ENCODE assay signal across 13 cellular contexts in the genomic region with DNA sequence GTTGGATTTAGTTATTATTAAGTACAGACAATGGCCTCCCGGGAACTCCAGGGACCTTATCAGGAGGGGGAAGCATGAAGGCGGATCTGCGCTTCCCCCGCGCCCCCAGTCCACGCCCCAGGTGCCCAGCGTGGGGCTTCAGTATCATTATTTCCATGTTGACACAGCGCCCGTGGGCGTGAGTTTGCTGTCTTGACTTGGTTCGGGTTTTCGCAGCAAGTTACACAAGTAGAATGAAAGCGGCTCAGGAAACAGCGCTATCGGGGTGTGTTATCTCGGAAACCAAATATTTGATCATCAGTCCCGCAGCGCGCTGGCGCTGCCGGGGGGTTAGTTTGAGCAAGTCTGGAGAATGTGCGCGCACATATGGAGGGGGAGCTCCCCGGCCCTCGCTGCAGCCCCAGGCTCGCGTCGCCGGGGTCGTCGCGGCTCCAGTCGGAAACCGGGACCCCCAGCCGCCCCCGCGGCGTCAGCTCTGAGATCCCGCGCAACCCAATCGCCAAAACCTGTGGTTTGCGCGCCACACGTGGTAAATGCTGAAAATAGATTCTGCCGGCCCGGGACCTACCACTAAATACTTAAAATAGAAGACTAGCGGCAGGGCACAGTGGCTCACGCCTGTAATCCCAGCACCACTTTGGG. TPM values are rescaled to one million over a fixed set of nuclear protein-coding genes. Genes with fewer than 3 reads are reported as not detected.
DNase-seq lines count a peak whose midpoint lies in the region; ATAC-seq, FAIRE-seq and TF ChIP-seq lines count a peak whose summit lies in the region.
"Had no signal": no experiment of that assay in that cellular context is flagged by ENCODE, and none has a peak within 500 bp of the region (broad histone marks: within the 10 kb centered on the region; RNA-seq: fewer than 3 reads in every experiment).

No MANE protein-coding gene starts in this region.

- DNase-seq in Right ventricle myocardium superior = no peak
- DNase-seq in left cardiac atrium = no peak
- no peak for DNase-seq in GM12878 (ENCODE audit: low read depth, low spot score)
- DNase-seq in lower lobe of right lung = no peak
- no peak for DNase-seq in vagina (ENCODE audit: extremely low spot score in 2 of 2)
- no peak for DNase-seq in NOMO-1 (lab: John Stamatoyannopoulos, UW; ENCODE audit: unreplicated experiment in 2 of 2)
- DNase-seq in GDM1 (lab: John Stamatoyannopoulos, UW) = no peak
- DNase-seq: CD4-positive, alpha-beta memory T cell; NCI-H2029 had no signal

- RAD21 ChIA-PET in GM12878 (lab: Charles Lee; ENCODE audit: unreplicated experiment) = no interaction called here

- TF ChIP-seq CTCF in GM12878 (IDR thresholded peaks at IDR 0.05 in 2 of 3, conservative IDR thresholded peaks at IDR 0.05 in 1 of 3; ENCODE audit: control insufficient read depth in 2 of 3, extremely low read depth in 1 of 3, insufficient read depth in 1 of 3, low read depth in 3 of 3, low read length in 3 of 3) = no peak
- no peak for TF ChIP-seq CTCF in lower lobe of right lung (IDR thresholded peaks at IDR 0.05)
- no peak for TF ChIP-seq CTCF in vagina (IDR thresholded peaks at IDR 0.05)

- intact Hi-C loops in Right ventricle myocardium superior (cut with DNase I) (loop anchor here (10.0 kb wide), 1 partner anchor 99 kb away; no protein-coding TSS in a partner anchor), left cardiac atrium (cut with DNase I) (loop anchor here in 1 of 2 donors (5.0 kb wide), 2 partner anchors 117 to 172 kb away; no protein-coding TSS in a partner anchor), GM12878 (cut with micrococcal nuclease; ENCODE audit: unreplicated experiment) (no loop called here), lower lobe of right lung (cut with DNase I) (no loop called here), vagina (cut with DNase I) (no loop called here)

- POLR2A ChIA-PET in GM12878 (lab: Charles Lee) = no interaction called here

- TF ChIP-seq POLR2A in GM12878 (IDR thresholded peaks at IDR 0.05; ENCODE audit: low read depth, low read length) (no peak), vagina (IDR thresholded peaks at IDR 0.05) (no peak)

- H3K79me2 ChIP-seq in GM12878 (ENCODE audit: control insufficient read depth, insufficient read depth, low read length) = no peaks in the 10 kb centered on the region

- TF ChIP-seq RAD21 in GM12878 (IDR thresholded peaks at IDR 0.05; ENCODE audit: insufficient read depth, low read depth, low read length) = no peak

- no peak for TF ChIP-seq EP300 in GM12878 (IDR thresholded peaks at IDR 0.05; ENCODE audit: borderline replicate concordance in 1 of 2, control insufficient read depth in 1 of 2, low read depth in 2 of 2, low read length in 2 of 2)

- no peaks in the 10 kb centered on the region for H4K20me1 ChIP-seq in GM12878 (ENCODE audit: control insufficient read depth, insufficient read depth)

- H3K4me1 ChIP-seq in GM12878 (ENCODE audit: control insufficient read depth, insufficient read depth, low read length) = no peaks in the 10 kb centered on the region
- no peaks in the 10 kb centered on the region for H3K4me1 ChIP-seq in lower lobe of right lung
- peaks cover 40% of the 10 kb centered on the region for H3K4me1 ChIP-seq in vagina

- 4% methylated on average over 48 of the region's 48 CpGs for WGBS in GM12878 (ENCODE audit: insufficient coverage, insufficient replicate concordance, low lambda C conversion rate, missing lambda C conversion rate)

- no peak overlapping the region for H3K4me3 ChIP-seq in GM12878
- H3K4me3 ChIP-seq in lower lobe of right lung = peak overlapping the region; percentile 41
- H3K4me3 ChIP-seq in vagina = peak overlapping the region in 1 of 2 donors; percentile 45
- H3K4me3 ChIP-seq: SJSA1 had no signal

- SMC1A ChIA-PET in GM12878 (lab: Charles Lee; ENCODE audit: uncharacterized antibody, unreplicated experiment) = no interaction called here

- H3K27me3 ChIP-seq in GM12878 (replicated peaks in 1 of 2; ENCODE audit: control insufficient read depth in 2 of 2, insufficient read depth in 2 of 2, low read length in 1 of 2) = peaks cover 6 to 26% of the 10 kb centered on the region in 2 experiments
- peaks cover 86% of the 10 kb centered on the region for H3K27me3 ChIP-seq in lower lobe of right lung (ENCODE audit: low read depth)
- no peaks in the 10 kb centered on the region for H3K27me3 ChIP-seq in vagina

- in situ Hi-C loops in GM12878 (cut with MboI) = no loop called here

- no peak for FAIRE-seq in GM12878 (lab: Jason Lieb, UNC)

- ATAC-seq in Right ventricle myocardium superior (ENCODE audit: poor library complexity) = peak; percentile 36
- no peak for ATAC-seq in left cardiac atrium
- ATAC-seq in GM12878 = no peak
- ATAC-seq in lower lobe of right lung = peak in 1 of 2 donors; percentile 29
- no peak for ATAC-seq in GM21367 (IDR thresholded peaks at IDR 0.05; ENCODE audit: unreplicated experiment)

- H3K36me3 ChIP-seq in GM12878 (ENCODE audit: control insufficient read depth in 2 of 2, insufficient read depth in 2 of 2, low read length in 1 of 2) = no peaks in the 10 kb centered on the region
- H3K36me3 ChIP-seq in lower lobe of right lung = no peaks in the 10 kb centered on the region
- H3K36me3 ChIP-seq in vagina = no peaks in the 10 kb centered on the region
- H3K36me3 ChIP-seq: neutrophil, SJSA1 had no signal

- H3K27ac ChIP-seq in GM12878 (ENCODE audit: control insufficient read depth, insufficient read depth) (no peak overlapping the region), lower lobe of right lung (no peak overlapping the region), vagina (peak overlapping the region; percentile 48)
- H3K27ac ChIP-seq: neutrophil, SJSA1 had no signal

- H3K9ac ChIP-seq in GM12878 (ENCODE audit: control insufficient read depth, insufficient read depth, low read length) = no peak overlapping the region

- CTCF ChIA-PET in GM12878 (lab: Yijun Ruan, JAX) = no interaction called here

- H3K4me2 ChIP-seq in GM12878 (ENCODE audit: control insufficient read depth, insufficient read depth) = no peak overlapping the region

- H3K9me3 ChIP-seq in GM12878 (replicated peaks; ENCODE audit: control insufficient read depth, insufficient read depth, low read length) = no peaks in the 10 kb centered on the region
- H3K9me3 ChIP-seq in lower lobe of right lung = no peaks in the 10 kb centered on the region
- H3K9me3 ChIP-seq in vagina = no peaks in the 10 kb centered on the region
- H3K9me3 ChIP-seq: neutrophil, SJSA1 had no signal

- H2AFZ ChIP-seq in GM12878 (ENCODE audit: control insufficient read depth, low read depth, low read length) = no peak overlapping the region

- BruUV-seq in GM12878 (replicated peaks; lab: Mats Ljungman, UMichigan) = no TSS peak

TF ChIP-seq in GM12878, 131 proteins besides CTCF, POLR2A, EP300 and RAD21 (continues in another document):
- TF ChIP-seq ETV6 (conservative IDR thresholded peaks at IDR 0.05 in 1 of 2, IDR thresholded peaks at IDR 0.05 in 1 of 2; ENCODE audit: borderline replicate concordance in 1 of 2, low read depth in 1 of 2) (peak in 1 of 2 experiments; percentile 73; a peak in 2 of 4 replicates), NR2C2 (IDR thresholded peaks at IDR 0.05; ENCODE audit: borderline replicate concordance, control insufficient read depth, insufficient read length, low read depth) (no peak), CBX5 (IDR thresholded peaks at IDR 0.05; ENCODE audit: low read depth) (no peak), SUZ12 (IDR thresholded peaks at IDR 0.05; ENCODE audit: unreplicated experiment) (peak; percentile 41), RUNX3 (IDR thresholded peaks at IDR 0.05; ENCODE audit: low read length) (no peak), RB1 (IDR thresholded peaks at IDR 0.05; ENCODE audit: borderline replicate concordance) (peak; percentile 12; the same call in 1 of the 2 replicates)

RNA-seq across cellular contexts. Expression of a gene that starts 2.2 kb away (rescaled TPM):
- 23.2 TPM for total RNA-seq in Right ventricle myocardium superior
- total RNA-seq in left cardiac atrium = 10 to 100 TPM; 23.9 to 29.3 TPM
- not detected in 2 replicates for total RNA-seq in GM12878 (2013; cell fraction: nucleolus; rRNA removed)
- not detected in 2 replicates for total RNA-seq in GM12878 (2014; rRNA removed)
- not detected in 2 replicates for total RNA-seq in GM12878 (2014; rRNA removed; fragmentation: Illumina TruSeq; extraction: Trizol)
- total RNA-seq in GM12878 (2021) = 0.05 and 0.51 TPM in 2 replicates
- not detected for polyA plus RNA-seq in GM12878 (2011; ENCODE audit: low read depth)
- 0.04 and 0.18 TPM in 2 replicates for polyA plus RNA-seq in GM12878 (2011; rRNA removed)
- polyA plus RNA-seq in GM12878 (2011; cell fraction: cytosol; rRNA removed) = 0.05 TPM in 1 of 2 replicates, not detected in the other
- not detected in 2 replicates for polyA plus RNA-seq in GM12878 (2011; cell fraction: nucleus; rRNA removed)
- polyA plus RNA-seq in GM12878 (2012) = not detected in 2 replicates
- polyA plus RNA-seq in GM12878 (2014; fragmentation: Illumina TruSeq; extraction: Trizol) = not detected in 2 replicates
- polyA plus RNA-seq in GM12878 (2014; fragmentation: Nextera tagmentation; extraction: Ambion mirVana) = not detected
- polyA plus RNA-seq in GM12878 (2014; rRNA removed) = not detected in 2 replicates
- polyA plus RNA-seq in GM12878 (2016; fragmentation: Nextera tagmentation; extraction: Ambion mirVana) = under 1 TPM in 1 of 2 experiments, not detected in 1; 0.28 TPM
- 0.07 TPM in 1 of 2 replicates, not detected in the other for polyA minus RNA-seq in GM12878 (2011; rRNA and poly(A)+ RNA removed)
- polyA minus RNA-seq in GM12878 (2011; cell fraction: cytosol; rRNA and poly(A)+ RNA removed) = not detected in 2 replicates
- not detected in 2 replicates for polyA minus RNA-seq in GM12878 (2011; cell fraction: nucleus; rRNA and poly(A)+ RNA removed)
- total RNA-seq in lower lobe of right lung = 0.74 TPM
- 17.2 TPM for total RNA-seq in vagina
- total RNA-seq: CD4-positive, alpha-beta memory T cell; glomerular endothelial cell; SJSA1 had no signal
- polyA plus RNA-seq: CD4-positive, alpha-beta memory T cell had no signal

Comparison
In these comparisons a context has a peak if more than half of its experiments do, and no peak if none do; other contexts are left out.
1. RNA of a gene that starts 2.2 kb away (total RNA-seq): 23.9 to 29.3 TPM in left cardiac atrium, 23.2 TPM in Right ventricle myocardium superior (single experiment) and 17.2 TPM in vagina (single experiment); 0.74 TPM in lower lobe of right lung (single experiment) and 0.05 to 0.51 TPM in GM12878; every median in the first group is over 10 times any median in the second.